17 cellular contexts compared by ENCODE assay signal in the genomic region with DNA sequence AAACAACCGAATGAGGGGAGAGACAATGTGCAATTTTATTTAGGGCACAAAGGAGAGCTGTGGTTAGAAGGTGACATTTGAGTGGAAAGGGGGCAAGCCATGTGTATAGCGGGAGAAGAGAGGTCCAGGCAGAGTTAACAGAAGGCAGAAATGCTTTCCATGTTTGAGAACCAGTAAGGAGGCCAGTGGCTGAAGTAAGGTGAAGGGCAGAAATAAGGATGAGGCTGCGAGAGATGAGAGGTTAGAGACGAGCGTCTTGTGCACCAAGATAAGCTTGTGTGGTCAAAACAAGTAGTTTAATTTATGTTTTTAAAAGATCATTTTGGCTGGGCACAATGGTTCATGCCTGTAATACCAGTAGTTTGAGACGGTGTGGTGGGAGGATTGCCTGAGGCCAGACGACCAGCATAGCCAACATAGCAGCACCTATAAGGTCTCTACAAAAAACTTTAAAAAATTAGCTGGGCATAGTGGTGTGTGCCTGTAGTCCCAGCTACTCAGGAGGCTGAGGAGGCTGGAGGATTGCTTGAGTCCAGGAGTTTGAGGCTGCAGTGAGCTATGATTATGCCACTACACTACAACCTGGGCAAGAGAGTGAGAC. TPM values are rescaled to one million over a fixed set of nuclear protein-coding genes. Genes with fewer than 3 reads are reported as not detected.
"Had no signal": no experiment of that assay in that cellular context is flagged by ENCODE, and none has a peak within 500 bp of the region (broad histone marks: within the 10 kb centered on the region; RNA-seq: fewer than 3 reads in every experiment).

No MANE protein-coding gene starts in this region.

- DNase-seq: activated CD4-positive, alpha-beta T cell treated with anti-CD3 and anti-CD28 coated beads for 4 hours; activated naive CD4-positive, alpha-beta T cell; activated T-cell treated with anti-CD3 and anti-CD28 coated beads, Interleukin-2, amount 50 U/mL, for 48 hours; glutamatergic neuron; immature natural killer cell; lower lobe of right lung; midbrain; naive B cell; posterior cingulate gyrus; substantia nigra; upper lobe of left lung had no signal

- H3K27me3 Mint-ChIP-seq: naive B cell had no signal

- H3K4me3 Mint-ChIP-seq: naive B cell had no signal

- H3K9me3 Mint-ChIP-seq: immature natural killer cell, naive B cell had no signal

- ATAC-seq: lower lobe of right lung had no signal

RNA-seq across cellular contexts. Expression of a gene that starts 8.7 kb away (rescaled TPM):
- total RNA-seq: activated CD8-positive, alpha-beta memory T cell treated with anti-CD3 and anti-CD28 coated beads for 36 hours; astrocyte; esophagus muscularis mucosa; fibroblast of villous mesenchyme; lower lobe of right lung; right atrium auricular region; T-helper 2 cell treated with Interferon-gamma antibody and Interleukin-4, amounts not matched to agents 100 ng/mL and 5 ng/mL, for 36 hours; upper lobe of left lung had no signal
